Comparison of ENCODE assay signal across 11 cellular contexts in the genomic region with DNA sequence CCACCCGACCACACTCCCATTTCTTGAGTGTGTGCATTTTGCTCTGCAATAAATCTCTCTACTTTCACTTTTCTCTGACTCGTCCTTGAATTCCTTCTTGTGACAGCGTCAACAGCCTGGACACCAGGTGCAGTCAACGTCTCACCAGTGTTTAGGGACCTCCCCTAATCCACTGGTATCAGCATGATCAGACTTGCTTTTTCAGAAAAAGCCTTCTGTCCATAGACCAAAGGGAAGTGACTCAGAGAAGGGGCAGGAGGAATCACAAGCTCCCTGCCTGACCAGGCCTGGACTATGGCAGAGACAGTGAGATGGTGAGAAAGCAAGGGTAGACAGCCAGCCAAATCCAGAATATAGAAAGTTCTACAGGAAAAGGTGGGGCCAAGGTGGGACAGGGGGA. TPM values are rescaled to one million over a fixed set of nuclear protein-coding genes. Genes with fewer than 3 reads are reported as not detected.
DNase-seq lines count a peak whose midpoint lies in the region; ATAC-seq and TF ChIP-seq lines count a peak whose summit lies in the region.
"Had no signal": no experiment of that assay in that cellular context is flagged by ENCODE, and none has a peak within 500 bp of the region (broad histone marks: within the 10 kb centered on the region; RNA-seq: fewer than 3 reads in every experiment).

No MANE protein-coding gene starts in this region.

- BruUV-seq in MCF 10A (replicated peaks; lab: Mats Ljungman, UMichigan): no TSS peak

- DNase-seq in MCF 10A (ENCODE audit: unreplicated experiment) (peak; percentile 93), breast epithelium (ENCODE audit: low spot score in 2 of 2) (no peak), RPMI7951 (ENCODE audit: low read depth) (peak; percentile 92), hepatocyte (ENCODE audit: low spot score) (peak; percentile 64), GM13976 (ENCODE audit: low spot score) (no peak), T-cell (no peak)
- no peak for DNase-seq in activated CD4-positive, CD25-positive, alpha-beta regulatory T cell treated with anti-CD3 and anti-CD28 coated beads, Interleukin-2, amount 50 U/mL, for 72 hours
- DNase-seq: left cardiac atrium, NCI-H510A treated with DMSO at 0.1 percent for 48 hours had no signal

- H3K79me2 ChIP-seq in hepatocyte: no peaks in the 10 kb centered on the region

- WGBS in hepatocyte (ENCODE audit: low lambda C conversion rate, missing lambda C conversion rate): 38% methylated on average over 4 of the region's 4 CpGs

- H3K4me3 Mint-ChIP-seq in MCF 10A (ENCODE audit: unreplicated experiment) (peak overlapping the region; percentile 57), T-cell (no peak overlapping the region)

- no peaks in the 10 kb centered on the region for H3K9me2 ChIP-seq in hepatocyte (replicated peaks; ENCODE audit: insufficient read depth)

- ATAC-seq in T-cell (replicated peaks in 1 of 4): no peak
- no peak for ATAC-seq in HG02840 (IDR thresholded peaks at IDR 0.05; ENCODE audit: low FRiP score, unreplicated experiment)

- no peaks in the 10 kb centered on the region for H3K9me3 ChIP-seq in breast epithelium
- no peaks in the 10 kb centered on the region for H3K9me3 ChIP-seq in hepatocyte (ENCODE audit: low read depth)
- H3K9me3 ChIP-seq: vagina had no signal

- H3K27me3 ChIP-seq in breast epithelium (no peaks in the 10 kb centered on the region), hepatocyte (peaks cover 8% of the 10 kb centered on the region)
- H3K27me3 ChIP-seq: vagina had no signal

- TF ChIP-seq CTCF in MCF 10A (IDR thresholded peaks at IDR 0.05; ENCODE audit: unreplicated experiment) (no peak), breast epithelium (IDR thresholded peaks at IDR 0.05) (no peak), hepatocyte (IDR thresholded peaks at IDR 0.05; ENCODE audit: poor library complexity) (no peak), GM13976 (IDR thresholded peaks at IDR 0.05; ENCODE audit: borderline replicate concordance, control extremely low read depth, extremely low read depth, insufficient read depth, missing control alignments) (no peak)

- H3K36me3 Mint-ChIP-seq in MCF 10A (ENCODE audit: insufficient read depth, unreplicated experiment) (no peaks in the 10 kb centered on the region), T-cell (no peaks in the 10 kb centered on the region)

- H3K27me3 Mint-ChIP-seq in MCF 10A (ENCODE audit: insufficient read depth, unreplicated experiment): no peaks in the 10 kb centered on the region
- H3K27me3 Mint-ChIP-seq in T-cell: peaks cover 1 to 5% of the 10 kb centered on the region in 2 donors

- no peak overlapping the region for H3K4me2 ChIP-seq in hepatocyte

- TF ChIP-seq POLR2A in breast epithelium (IDR thresholded peaks at IDR 0.05): no peak

- intact Hi-C loops in MCF 10A (cut with micrococcal nuclease) (loop anchor here (2.0 kb wide), 1 partner anchor 57 kb away; no protein-coding TSS in a partner anchor), breast epithelium (cut with DNase I; ENCODE audit: low total_unique reads) (no loop called here)

- in situ Hi-C loops in GM13976 (cut with MboI; ENCODE audit: low sequenced_read_pairs, unreplicated experiment): no loop called here

- no peaks in the 10 kb centered on the region for H3K9me3 Mint-ChIP-seq in MCF 10A (ENCODE audit: unreplicated experiment)
- no peaks in the 10 kb centered on the region for H3K9me3 Mint-ChIP-seq in T-cell

- H3K27ac ChIP-seq in breast epithelium (no peak overlapping the region), hepatocyte (peak overlapping the region; percentile 12)
- H3K27ac ChIP-seq: vagina had no signal

- H3K36me3 ChIP-seq in breast epithelium (no peaks in the 10 kb centered on the region), hepatocyte (replicated peaks; ENCODE audit: insufficient read depth, low read depth) (no peaks in the 10 kb centered on the region)
- H3K36me3 ChIP-seq: vagina had no signal

- CTCF ChIA-PET in MCF 10A (lab: Yijun Ruan, JAX): interaction anchor here (1.0 to 1.9 kb wide), 4 partner anchors 9 to 301 kb away, joined by 3 to 6 read pairs (median 4); no protein-coding TSS in a partner anchor
- CTCF ChIA-PET in T-cell (lab: Charles Lee): interaction anchor here in 1 of 2 donors (2.0 kb wide), 1 partner anchor 110 kb away, joined by 4 read pairs; no protein-coding TSS in a partner anchor

- POLR2A ChIA-PET in MCF 10A (lab: Yijun Ruan, JAX): interaction anchor here (0.6 to 1.3 kb wide), 12 partner anchors 8 to 1606 kb away, joined by 3 to 7 read pairs (median 3); no protein-coding TSS in a partner anchor
- POLR2A ChIA-PET in T-cell (lab: Charles Lee): no interaction called here

- no peak overlapping the region for H3K27ac Mint-ChIP-seq in MCF 10A (ENCODE audit: low read depth, unreplicated experiment)
- H3K27ac Mint-ChIP-seq in T-cell: peak overlapping the region in 1 of 2 donors; percentile 38

- H3K4me3 ChIP-seq in breast epithelium (no peak overlapping the region), hepatocyte (no peak overlapping the region)
- H3K4me3 ChIP-seq: vagina had no signal

- H2AFZ ChIP-seq in hepatocyte: no peak overlapping the region

- no peaks in the 10 kb centered on the region for H3K4me1 ChIP-seq in breast epithelium
- H3K4me1 ChIP-seq in hepatocyte (ENCODE audit: insufficient read depth): no peaks in the 10 kb centered on the region

- H4K20me1 ChIP-seq in hepatocyte (ENCODE audit: insufficient read depth, poor library complexity, severe bottlenecking): no peaks in the 10 kb centered on the region

- H3K4me1 Mint-ChIP-seq in MCF 10A (ENCODE audit: insufficient read depth, unreplicated experiment) (peaks cover 14% of the 10 kb centered on the region), T-cell (peaks cover 14 to 21% (median 21%) of the 10 kb centered on the region in 3 donors)

RNA-seq across cellular contexts. Expression of gene CCR5, which starts 15.5 kb away (rescaled TPM):
- total RNA-seq in MCF 10A (2022): not detected in 2 replicates
- under 1 TPM; 0.73 to 0.98 (median 0.96) TPM for total RNA-seq in breast epithelium
- not detected in 2 replicates for total RNA-seq in RPMI7951 (2014; rRNA removed; shearing (Covaris generic))
- total RNA-seq in hepatocyte: 0.07 TPM in 1 of 2 replicates, not detected in the other
- not detected in 2 replicates for polyA plus RNA-seq in hepatocyte
- 10 to 100 TPM in 3 of 5 donors, 1 to 10 TPM in 2; 4.0 to 14.6 (median 10.1) TPM for total RNA-seq in T-cell

RNA-seq across cellular contexts. Expression of gene CCRL2, which starts 20.9 kb away (rescaled TPM):
- total RNA-seq in MCF 10A (2022) (not detected in 2 replicates), breast epithelium (1 to 10 TPM; 3.8 to 9.2 (median 4.1) TPM), hepatocyte (1.5 and 3.1 TPM in 2 replicates), T-cell (1 to 10 TPM; 1.1 to 2.5 (median 1.6) TPM)
- 2.8 and 6.1 TPM in 2 replicates for total RNA-seq in RPMI7951 (2014; rRNA removed; shearing (Covaris generic))
- 1.6 and 4.0 TPM in 2 replicates for polyA plus RNA-seq in hepatocyte
- total RNA-seq: vagina had no signal

RNA-seq across cellular contexts. Expression of gene CCR2, which starts 32.3 kb away (rescaled TPM):
- total RNA-seq in MCF 10A (2022) (not detected in 2 replicates), breast epithelium (1 to 10 TPM; 1.3 to 2.2 (median 2.0) TPM), hepatocyte (0.04 and 0.23 TPM in 2 replicates), T-cell (10 to 100 TPM in 2 of 5 donors, 1 to 10 TPM in 3; 3.3 to 15.1 (median 8.1) TPM)
- total RNA-seq in RPMI7951 (2014; rRNA removed; shearing (Covaris generic)): not detected in 2 replicates
- not detected in 2 replicates for polyA plus RNA-seq in hepatocyte

Comparison
In these comparisons a context has a peak if more than half of its experiments do, and no peak if none do; other contexts are left out.
1. DNase-seq: peak in MCF 10A (single experiment), RPMI7951 (single experiment) and hepatocyte (single experiment); none in breast epithelium (0 of 2), GM13976 (single experiment), T-cell (0 of 34) and activated CD4-positive, CD25-positive, alpha-beta regulatory T cell treated with anti-CD3 and anti-CD28 coated beads, Interleukin-2, amount 50 U/mL, for 72 hours (single experiment).